18 cellular contexts compared by ENCODE assay signal in genomic region chr10:125256026-125256425, GRCh38.
DNase-seq lines count a peak whose midpoint lies in the region; TF ChIP-seq lines count a peak whose summit lies in the region.
"Had no signal": no experiment of that assay in that cellular context is flagged by ENCODE, and none has a peak within 500 bp of the region (broad histone marks: within the 10 kb centered on the region; RNA-seq: fewer than 3 reads in every experiment).

No MANE protein-coding gene starts in this region.

- H3K79me1 ChIP-seq in H9 (ENCODE audit: insufficient read depth, low read depth, low read length, poor library complexity, severe bottlenecking) (no peaks in the 10 kb centered on the region), neuronal stem cell (ENCODE audit: low read depth, low read length) (no peaks in the 10 kb centered on the region)

- intact Hi-C loops in esophagus muscularis mucosa (cut with DNase I) = no loop called here
- intact Hi-C loops in prostate gland (cut with DNase I) = no loop called here

- H3K27ac ChIP-seq in H9 (ENCODE audit: insufficient read length, low read depth, low read length) (no peak overlapping the region), esophagus muscularis mucosa (replicated peaks in 1 of 4) (no peak overlapping the region), neuronal stem cell (replicated peaks; ENCODE audit: low read length) (no peak overlapping the region), prostate gland (no peak overlapping the region)
- H3K27ac ChIP-seq: 22Rv1; A549; BLaER1 treated with 17β-estradiol and CSF1 and Interleukin-3, amounts not matched to agents 10 nM and 100 nM; C4-2B had no signal

- no peaks in the 10 kb centered on the region for H3K79me2 ChIP-seq in H9 (ENCODE audit: insufficient read depth, low read length)

- H4K5ac ChIP-seq in H9 (ENCODE audit: insufficient read length, low read depth, low read length) = no peak overlapping the region

- no peaks in the 10 kb centered on the region for H3K23me2 ChIP-seq in H9 (ENCODE audit: insufficient read length, low read depth, low read length, poor library complexity, severe bottlenecking)

- no peak overlapping the region for H3T11ph ChIP-seq in H9 (ENCODE audit: low read length)

- H4K8ac ChIP-seq in H9 (replicated peaks; ENCODE audit: insufficient read length, low read depth, low read length) = no peak overlapping the region
- no peak overlapping the region for H4K8ac ChIP-seq in neuronal stem cell (ENCODE audit: low read depth, low read length)

- peak overlapping the region in 1 of 3 experiments; percentile 41; a peak in 1 of 7 replicates for H3K27ac Mint-ChIP-seq in H9
- H3K27ac Mint-ChIP-seq: B cell; CD4-positive, alpha-beta T cell; CD8-positive, alpha-beta T cell had no signal

- WGBS in H9 (ENCODE audit: extremely low coverage, insufficient read length, low lambda C conversion rate) = no CpG with 5 or more reads among the region's 4 CpGs
- WGBS in esophagus muscularis mucosa = 74% methylated on average over 4 of the region's 4 CpGs
- no CpG with 5 or more reads among the region's 4 CpGs for WGBS in neuronal stem cell (ENCODE audit: extremely low coverage in 2 of 2, insufficient read length in 2 of 2, insufficient replicate concordance in 1 of 2), 2 donors
- 70% methylated on average over 4 of the region's 4 CpGs for WGBS in prostate gland

- H3K4me3 ChIP-seq in esophagus muscularis mucosa = no peak overlapping the region
- no peak overlapping the region for H3K4me3 ChIP-seq in neuronal stem cell (ENCODE audit: low read length in 2 of 2)
- no peak overlapping the region for H3K4me3 ChIP-seq in prostate gland
- H3K4me3 ChIP-seq: A549; BLaER1 treated with 17β-estradiol and CSF1 and Interleukin-3, amounts not matched to agents 10 nM and 100 nM had no signal

- no peak for TF ChIP-seq POLR2A in esophagus muscularis mucosa (IDR thresholded peaks at IDR 0.05; ENCODE audit: low read depth)
- no peak for TF ChIP-seq POLR2A in prostate gland (IDR thresholded peaks at IDR 0.05)

- no peak for TF ChIP-seq EP300 in esophagus muscularis mucosa (IDR thresholded peaks at IDR 0.05)

- peaks cover 6 to 7% of the 10 kb centered on the region in 2 experiments for H3K4me1 Mint-ChIP-seq in H9
- H3K4me1 Mint-ChIP-seq: B cell had no signal

- peaks cover 13 to 15% of the 10 kb centered on the region in 2 experiments; a peak in 4 of 5 replicates for H3K9me3 Mint-ChIP-seq in H9

- H3K56ac ChIP-seq in H9 (ENCODE audit: insufficient read length, low read depth, low read length) = no peak overlapping the region

- no peak overlapping the region for H2BK12ac ChIP-seq in H9 (ENCODE audit: insufficient read length, low read depth, low read length)
- no peak overlapping the region for H2BK12ac ChIP-seq in neuronal stem cell (ENCODE audit: low read length)

- H2BK120ac ChIP-seq in H9 (ENCODE audit: low read depth, low read length, poor library complexity, severe bottlenecking) (no peak overlapping the region), neuronal stem cell (ENCODE audit: low read depth, low read length) (no peak overlapping the region)

- DNase-seq in H9 (no peak), esophagus muscularis mucosa (ENCODE audit: extremely low spot score) (peak; percentile 77), neuronal stem cell (ENCODE audit: low spot score) (no peak), NCI-H1048 (lab: John Stamatoyannopoulos, UW) (no peak), prostate gland (ENCODE audit: low spot score) (no peak)
- DNase-seq in activated CD4-positive, alpha-beta T cell treated with anti-CD3 and anti-CD28 coated beads, Interleukin-2, amount 50 U/mL, for 1 hour = no peak
- DNase-seq: AML-193; Caco-2; Calu3; CD4-positive, alpha-beta T cell; CD8-positive, alpha-beta T cell; DMS79 treated with DMSO at 0.1 percent for 48 hours; GF-D8 had no signal

- H3K27me3 Mint-ChIP-seq in H9 (ENCODE audit: low read depth) = peaks cover 12% of the 10 kb centered on the region
- H3K27me3 Mint-ChIP-seq: CD4-positive, alpha-beta T cell had no signal

- H3K4me3 Mint-ChIP-seq in H9 = no peak overlapping the region
- H3K4me3 Mint-ChIP-seq: B cell; CD4-positive, alpha-beta T cell; CD8-positive, alpha-beta T cell had no signal

- no peaks in the 10 kb centered on the region for H4K20me1 ChIP-seq in H9 (ENCODE audit: control insufficient read depth, insufficient read depth, insufficient read length)
- H4K20me1 ChIP-seq: BLaER1 treated with 17β-estradiol and CSF1 and Interleukin-3, amounts not matched to agents 10 nM and 100 nM had no signal

- no peaks in the 10 kb centered on the region for H3K27me3 ChIP-seq in H9 (ENCODE audit: insufficient read depth, low read length)
- peaks cover 0 to 14% (median 0%) of the 10 kb centered on the region in 4 donors for H3K27me3 ChIP-seq in esophagus muscularis mucosa
- H3K27me3 ChIP-seq in neuronal stem cell (ENCODE audit: control insufficient read depth in 3 of 3, insufficient read depth in 3 of 3, low read depth in 1 of 3, low read length in 3 of 3) = no peaks in the 10 kb centered on the region
- no peaks in the 10 kb centered on the region for H3K27me3 ChIP-seq in prostate gland (replicated peaks; ENCODE audit: insufficient read depth)
- H3K27me3 ChIP-seq: BLaER1 treated with 17β-estradiol and CSF1 and Interleukin-3, amounts not matched to agents 10 nM and 100 nM had no signal

- H3K23ac ChIP-seq in H9 (ENCODE audit: insufficient read length, low read depth, low read length) = no peak overlapping the region
- H3K23ac ChIP-seq in neuronal stem cell (ENCODE audit: low read depth, low read length, poor library complexity) = no peak overlapping the region

- H2BK5ac ChIP-seq in H9 (ENCODE audit: insufficient read length, low read length) = peak overlapping the region; percentile 51
- no peak overlapping the region for H2BK5ac ChIP-seq in neuronal stem cell (ENCODE audit: low read length)

- H3K4me2 ChIP-seq in H9 (ENCODE audit: insufficient read depth, insufficient read length, low read length) (no peak overlapping the region), neuronal stem cell (ENCODE audit: insufficient read depth, low read length, poor library complexity, severe bottlenecking) (no peak overlapping the region)
- H3K4me2 ChIP-seq: A549; BLaER1 treated with 17β-estradiol and CSF1 and Interleukin-3, amounts not matched to agents 10 nM and 100 nM had no signal

- H3K18ac ChIP-seq in H9 (ENCODE audit: insufficient read length, low read depth, low read length) = no peak overlapping the region
- H3K18ac ChIP-seq in neuronal stem cell (ENCODE audit: low read length) = no peak overlapping the region

- H2BK15ac ChIP-seq in H9 (ENCODE audit: low read depth, low read length) (no peak overlapping the region), neuronal stem cell (ENCODE audit: low read length) (peak overlapping the region; percentile 30)

- H3K9ac ChIP-seq in H9 (ENCODE audit: extremely low read depth, insufficient read length, low read length) (no peak overlapping the region), neuronal stem cell (ENCODE audit: low read depth, low read length, poor library complexity) (no peak overlapping the region)
- H3K9ac ChIP-seq: BLaER1 treated with 17β-estradiol and CSF1 and Interleukin-3, amounts not matched to agents 10 nM and 100 nM had no signal

- TF ChIP-seq CTCF in H9 (conservative IDR thresholded peaks at IDR 0.05) (no peak), esophagus muscularis mucosa (IDR thresholded peaks at IDR 0.05) (no peak), prostate gland (IDR thresholded peaks at IDR 0.05) (no peak)

- H3K4me1 ChIP-seq in H9 (ENCODE audit: insufficient read depth, low read length) = peaks cover 2% of the 10 kb centered on the region; the same call in 1 of the 2 replicates
- no peaks in the 10 kb centered on the region for H3K4me1 ChIP-seq in esophagus muscularis mucosa
- peaks cover 0 to 2% of the 10 kb centered on the region in 2 donors for H3K4me1 ChIP-seq in neuronal stem cell (ENCODE audit: control insufficient read depth in 2 of 2, insufficient read depth in 1 of 2, low read depth in 1 of 2, low read length in 2 of 2)
- no peaks in the 10 kb centered on the region for H3K4me1 ChIP-seq in prostate gland (replicated peaks)
- H3K4me1 ChIP-seq: A549; BLaER1 treated with 17β-estradiol and CSF1 and Interleukin-3, amounts not matched to agents 10 nM and 100 nM; Caco-2 had no signal

- H3K4ac ChIP-seq in H9 (ENCODE audit: low read depth, low read length) = no peak overlapping the region
- no peak overlapping the region for H3K4ac ChIP-seq in neuronal stem cell (ENCODE audit: low read length)

- H3K9me3 ChIP-seq in H9 (ENCODE audit: control insufficient read depth, low read depth, low read length) (no peaks in the 10 kb centered on the region), esophagus muscularis mucosa (peaks cover 0 to 18% (median 2%) of the 10 kb centered on the region in 4 donors), neuronal stem cell (replicated peaks in 1 of 2; ENCODE audit: control insufficient read depth in 2 of 2, insufficient read depth in 1 of 2, low read depth in 1 of 2, low read length in 2 of 2) (peaks cover 0 to 5% of the 10 kb centered on the region in 2 donors), prostate gland (no peaks in the 10 kb centered on the region)

- H4K91ac ChIP-seq in H9 (ENCODE audit: insufficient read length, low read depth, low read length) = no peak overlapping the region
- no peak overlapping the region for H4K91ac ChIP-seq in neuronal stem cell (ENCODE audit: low read depth, low read length, poor library complexity)

- H3K36me3 ChIP-seq in esophagus muscularis mucosa (no peaks in the 10 kb centered on the region), neuronal stem cell (replicated peaks in 1 of 2; ENCODE audit: control insufficient read depth in 2 of 2, insufficient read depth in 2 of 2, low read length in 2 of 2) (no peaks in the 10 kb centered on the region), prostate gland (no peaks in the 10 kb centered on the region)
- H3K36me3 ChIP-seq: BLaER1 treated with 17β-estradiol and CSF1 and Interleukin-3, amounts not matched to agents 10 nM and 100 nM had no signal

- no peak overlapping the region for H2AFZ ChIP-seq in H9 (ENCODE audit: low read length)
- H2AFZ ChIP-seq in neuronal stem cell (ENCODE audit: low read length) = no peak overlapping the region

- peaks cover 0 to 6% (median 4%) of the 10 kb centered on the region in 3 experiments; a peak in 3 of 7 replicates for H3K36me3 Mint-ChIP-seq in H9 (ENCODE audit: insufficient read depth in 1 of 3, low read depth in 3 of 3)
- H3K36me3 Mint-ChIP-seq: CD8-positive, alpha-beta T cell had no signal

- no peak overlapping the region for H2BK20ac ChIP-seq in H9 (ENCODE audit: low read depth, low read length, poor library complexity, severe bottlenecking)

- H3K14ac ChIP-seq in H9 (ENCODE audit: insufficient read depth, low read length) = no peak overlapping the region
- H3K14ac ChIP-seq in neuronal stem cell (ENCODE audit: low read length) = no peak overlapping the region

- no peak overlapping the region for H2AK5ac ChIP-seq in H9 (ENCODE audit: insufficient read length, low read length)
- no peak overlapping the region for H2AK5ac ChIP-seq in neuronal stem cell (ENCODE audit: low read depth, low read length)
